10 cellular contexts compared by ENCODE assay signal in genomic region chr6:70398783-70399730, GRCh38. TPM values are rescaled to one million over a fixed set of nuclear protein-coding genes. Genes with fewer than 3 reads are reported as not detected.
A peak's percentile ranks its signal among the peaks of the same experiment; 100 is the strongest.
DNase-seq lines count a peak whose midpoint lies in the region; ATAC-seq and TF ChIP-seq lines count a peak whose summit lies in the region.
"Had no signal": no experiment of that assay in that cellular context is flagged by ENCODE, and none has a peak within 500 bp of the region (broad histone marks: within the 10 kb centered on the region; RNA-seq: fewer than 3 reads in every experiment).

No MANE protein-coding gene starts in this region.

- WGBS in esophagus squamous epithelium, 2 donors, result 14 to 40% methylated on average over 7 of the region's 7 CpGs
- WGBS in spleen, 5 donors, result 73 to 88% (median 85%) methylated on average over 7 of the region's 7 CpGs

- H3K9me3 ChIP-seq in esophagus squamous epithelium (no peaks in the 10 kb centered on the region), osteoblast (ENCODE audit: low read depth, low read length) (no peaks in the 10 kb centered on the region), spleen (no peaks in the 10 kb centered on the region)

- peaks cover 0 to 54% (median 23%) of the 10 kb centered on the region in 3 donors for H3K4me1 ChIP-seq in esophagus squamous epithelium
- peaks cover 10% of the 10 kb centered on the region for H3K4me1 ChIP-seq in osteoblast (ENCODE audit: insufficient read depth, low read length)
- no peaks in the 10 kb centered on the region for H3K4me1 ChIP-seq in spleen

- H3K79me2 ChIP-seq in osteoblast (ENCODE audit: insufficient read depth, low read length), result no peaks in the 10 kb centered on the region

- ATAC-seq in HG03342 (IDR thresholded peaks at IDR 0.05; ENCODE audit: unreplicated experiment), result no peak

- TF ChIP-seq CTCF in esophagus squamous epithelium (IDR thresholded peaks at IDR 0.05) (no peak), osteoblast (IDR thresholded peaks at IDR 0.05; ENCODE audit: extremely low read depth, low read depth, low read length) (no peak), spleen (IDR thresholded peaks at IDR 0.05 in 8 of 11, conservative IDR thresholded peaks at IDR 0.05 in 3 of 11) (no peak)

- DNase-seq in ELR (ENCODE audit: low read depth) (peak; percentile 76), NCI-H226 (peak; percentile 57), esophagus squamous epithelium (lab: John Stamatoyannopoulos, UW) (no peak), osteoblast (ENCODE audit: insufficient read length, low spot score, missing footprints) (peak; percentile 56), spleen (no peak), 8988T (no peak)
- DNase-seq in activated naive CD4-positive, alpha-beta T cell treated with Interleukin-2 at 50 U/mL for 16 hours, result no peak
- DNase-seq: midbrain; stimulated activated CD8-positive, alpha-beta memory T cell treated with anti-CD3 and anti-CD28 coated beads, Interleukin-4, amount 100 ng/mL, for 48 hours had no signal

- intact Hi-C loops in esophagus squamous epithelium (cut with DNase I), result no loop called here
- intact Hi-C loops in spleen (cut with DNase I; ENCODE audit: low total_unique reads), result no loop called here

- peak in 1 of 4 donors; percentile 10 for TF ChIP-seq POLR2A in esophagus squamous epithelium (IDR thresholded peaks at IDR 0.05)
- TF ChIP-seq POLR2A in spleen (IDR thresholded peaks at IDR 0.05), result no peak

- H3K4me2 ChIP-seq in osteoblast (ENCODE audit: insufficient read depth, low read length), result peak overlapping the region; percentile 65

- H3K27me3 ChIP-seq in esophagus squamous epithelium (no peaks in the 10 kb centered on the region), osteoblast (ENCODE audit: insufficient read depth, low read length) (peaks cover 2% of the 10 kb centered on the region), spleen (replicated peaks in 1 of 7) (peaks cover 0 to 13% (median 0%) of the 10 kb centered on the region in 7 donors)

- H2AFZ ChIP-seq in osteoblast (ENCODE audit: low read length), result no peak overlapping the region

- peak overlapping the region in 3 of 4 donors; percentile 13 to 42 (median 34) for H3K4me3 ChIP-seq in esophagus squamous epithelium
- no peak overlapping the region for H3K4me3 ChIP-seq in osteoblast (ENCODE audit: insufficient read depth, low read length)
- H3K4me3 ChIP-seq in spleen, result no peak overlapping the region

- H3K36me3 ChIP-seq in esophagus squamous epithelium, result no peaks in the 10 kb centered on the region
- H3K36me3 ChIP-seq in osteoblast (ENCODE audit: insufficient read depth, low read length), result no peaks in the 10 kb centered on the region
- H3K36me3 ChIP-seq in spleen, result no peaks in the 10 kb centered on the region

- no peaks in the 10 kb centered on the region for H4K20me1 ChIP-seq in osteoblast (ENCODE audit: insufficient read depth, low read length)

- peak overlapping the region; percentile 72 to 90 (median 84) for H3K27ac ChIP-seq in esophagus squamous epithelium
- H3K27ac ChIP-seq in osteoblast (ENCODE audit: low read depth, low read length), result no peak overlapping the region
- H3K27ac ChIP-seq in spleen, result no peak overlapping the region

RNA-seq across cellular contexts. Expression of gene FAM135A, which starts 14.3 kb away (rescaled TPM):
- total RNA-seq in esophagus squamous epithelium (100 to 1,000 TPM in 3 of 4 donors, 10 to 100 TPM in 1; 81.4 to 142 (median 120) TPM), osteoblast (16.2 and 16.3 TPM in 2 replicates), spleen (10 to 100 TPM; 14.8 to 33.0 (median 19.4) TPM)
- 10 to 100 TPM in 1 of 3 donors, 1 to 10 TPM in 2; 7.6 to 10.2 (median 7.7) TPM for polyA plus RNA-seq in spleen

Comparison
In these comparisons a context has a peak if more than half of its experiments do, and no peak if none do; other contexts are left out.
1. DNase-seq: peak in ELR (single experiment), NCI-H226 (single experiment) and osteoblast (single experiment); none in esophagus squamous epithelium (single experiment), spleen (single experiment), activated naive CD4-positive, alpha-beta T cell treated with Interleukin-2 at 50 U/mL for 16 hours (single experiment) and 8988T (single experiment).
2. H3K27ac ChIP-seq: peak in esophagus squamous epithelium (4 of 4); none in osteoblast (single experiment) and spleen (0 of 8).
3. H3K4me3 ChIP-seq: peak in esophagus squamous epithelium (3 of 4); none in osteoblast (single experiment) and spleen (0 of 8).